In genomic region chr17:61409301-61410099, GRCh38 we compare ENCODE assay signal across 1 cellular context.
TF ChIP-seq lines count a peak whose summit lies in the region.

No MANE protein-coding gene starts in this region.

TF ChIP-seq in HepG2, 621 proteins besides CTCF, POLR2A, EP300 and RAD21 (continued from another document and continues in another):
- TF ChIP-seq HNF1B (CRISPR knock-in tag; IDR thresholded peaks at IDR 0.05) = 0 out of 2 replicates have a peak, but pooled peaks have one; percentile 16
- no peak for TF ChIP-seq ZNF546 (CRISPR knock-in tag; conservative IDR thresholded peaks at IDR 0.05)
- TF ChIP-seq ZC3H4 (CRISPR knock-in tag; IDR thresholded peaks at IDR 0.05; ENCODE audit: borderline replicate concordance) = no peak
- TF ChIP-seq RBFOX2 (IDR thresholded peaks at IDR 0.05; ENCODE audit: low read depth, low read length) = peak; percentile 80
- TF ChIP-seq, protein P1, sequence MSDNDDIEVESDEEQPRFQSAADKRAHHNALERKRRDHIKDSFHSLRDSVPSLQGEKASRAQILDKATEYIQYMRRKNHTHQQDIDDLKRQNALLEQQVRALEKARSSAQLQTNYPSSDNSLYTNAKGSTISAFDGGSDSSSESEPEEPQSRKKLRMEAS (IDR thresholded peaks at IDR 0.05) = peak; percentile 50; the same call in 1 of the 2 replicates
- TF ChIP-seq CSRNP1 (CRISPR knock-in tag; IDR thresholded peaks at IDR 0.05) = peak; percentile 69; the same call in 1 of the 2 replicates
- peak; percentile 17 for TF ChIP-seq SKI (IDR thresholded peaks at IDR 0.05; ENCODE audit: partially characterized antibody)
- 0 out of 2 replicates have a peak, but pooled peaks have one; percentile 27 for TF ChIP-seq FOXM1 (CRISPR knock-in tag; IDR thresholded peaks at IDR 0.05)
- TF ChIP-seq BCL6 (CRISPR knock-in tag; IDR thresholded peaks at IDR 0.05) = 0 out of 2 replicates have a peak, but pooled peaks have one; percentile 7
- TF ChIP-seq BORCS8-MEF2B (CRISPR knock-in tag; IDR thresholded peaks at IDR 0.05) = peak; percentile 86; the same call in 1 of the 2 replicates
- TF ChIP-seq, protein P2, sequence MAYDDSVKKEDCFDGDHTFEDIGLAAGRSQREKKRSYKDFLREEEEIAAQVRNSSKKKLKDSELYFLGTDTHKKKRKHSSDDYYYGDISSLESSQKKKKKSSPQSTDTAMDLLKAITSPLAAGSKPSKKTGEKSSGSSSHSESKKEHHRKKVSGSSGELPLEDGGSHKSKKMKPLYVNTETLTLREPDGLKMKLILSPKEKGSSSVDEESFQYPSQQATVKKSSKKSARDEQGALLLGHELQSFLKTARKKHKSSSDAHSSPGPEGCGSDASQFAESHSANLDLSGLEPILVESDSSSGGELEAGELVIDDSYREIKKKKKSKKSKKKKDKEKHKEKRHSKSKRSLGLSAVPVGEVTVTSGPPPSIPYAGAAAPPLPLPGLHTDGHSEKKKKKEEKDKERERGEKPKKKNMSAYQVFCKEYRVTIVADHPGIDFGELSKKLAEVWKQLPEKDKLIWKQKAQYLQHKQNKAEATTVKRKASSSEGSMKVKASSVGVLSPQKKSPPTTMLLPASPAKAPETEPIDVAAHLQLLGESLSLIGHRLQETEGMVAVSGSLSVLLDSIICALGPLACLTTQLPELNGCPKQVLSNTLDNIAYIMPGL (CRISPR knock-in tag; IDR thresholded peaks at IDR 0.05; ENCODE audit: borderline replicate concordance in 1 of 2, low read depth in 1 of 2) = peak in 1 of 2 experiments; percentile 50; a peak in 1 of 4 replicates
- no peak for TF ChIP-seq HCFC1 (IDR thresholded peaks at IDR 0.05; ENCODE audit: low read depth, low read length)
- TF ChIP-seq POLR2G (IDR thresholded peaks at IDR 0.05; ENCODE audit: low read depth, low read length) = peak; percentile 74
- peak; percentile 16; the same call in 1 of the 2 replicates for TF ChIP-seq ZNF329 (CRISPR knock-in tag; IDR thresholded peaks at IDR 0.05; ENCODE audit: low read depth)
- TF ChIP-seq, protein P3, sequence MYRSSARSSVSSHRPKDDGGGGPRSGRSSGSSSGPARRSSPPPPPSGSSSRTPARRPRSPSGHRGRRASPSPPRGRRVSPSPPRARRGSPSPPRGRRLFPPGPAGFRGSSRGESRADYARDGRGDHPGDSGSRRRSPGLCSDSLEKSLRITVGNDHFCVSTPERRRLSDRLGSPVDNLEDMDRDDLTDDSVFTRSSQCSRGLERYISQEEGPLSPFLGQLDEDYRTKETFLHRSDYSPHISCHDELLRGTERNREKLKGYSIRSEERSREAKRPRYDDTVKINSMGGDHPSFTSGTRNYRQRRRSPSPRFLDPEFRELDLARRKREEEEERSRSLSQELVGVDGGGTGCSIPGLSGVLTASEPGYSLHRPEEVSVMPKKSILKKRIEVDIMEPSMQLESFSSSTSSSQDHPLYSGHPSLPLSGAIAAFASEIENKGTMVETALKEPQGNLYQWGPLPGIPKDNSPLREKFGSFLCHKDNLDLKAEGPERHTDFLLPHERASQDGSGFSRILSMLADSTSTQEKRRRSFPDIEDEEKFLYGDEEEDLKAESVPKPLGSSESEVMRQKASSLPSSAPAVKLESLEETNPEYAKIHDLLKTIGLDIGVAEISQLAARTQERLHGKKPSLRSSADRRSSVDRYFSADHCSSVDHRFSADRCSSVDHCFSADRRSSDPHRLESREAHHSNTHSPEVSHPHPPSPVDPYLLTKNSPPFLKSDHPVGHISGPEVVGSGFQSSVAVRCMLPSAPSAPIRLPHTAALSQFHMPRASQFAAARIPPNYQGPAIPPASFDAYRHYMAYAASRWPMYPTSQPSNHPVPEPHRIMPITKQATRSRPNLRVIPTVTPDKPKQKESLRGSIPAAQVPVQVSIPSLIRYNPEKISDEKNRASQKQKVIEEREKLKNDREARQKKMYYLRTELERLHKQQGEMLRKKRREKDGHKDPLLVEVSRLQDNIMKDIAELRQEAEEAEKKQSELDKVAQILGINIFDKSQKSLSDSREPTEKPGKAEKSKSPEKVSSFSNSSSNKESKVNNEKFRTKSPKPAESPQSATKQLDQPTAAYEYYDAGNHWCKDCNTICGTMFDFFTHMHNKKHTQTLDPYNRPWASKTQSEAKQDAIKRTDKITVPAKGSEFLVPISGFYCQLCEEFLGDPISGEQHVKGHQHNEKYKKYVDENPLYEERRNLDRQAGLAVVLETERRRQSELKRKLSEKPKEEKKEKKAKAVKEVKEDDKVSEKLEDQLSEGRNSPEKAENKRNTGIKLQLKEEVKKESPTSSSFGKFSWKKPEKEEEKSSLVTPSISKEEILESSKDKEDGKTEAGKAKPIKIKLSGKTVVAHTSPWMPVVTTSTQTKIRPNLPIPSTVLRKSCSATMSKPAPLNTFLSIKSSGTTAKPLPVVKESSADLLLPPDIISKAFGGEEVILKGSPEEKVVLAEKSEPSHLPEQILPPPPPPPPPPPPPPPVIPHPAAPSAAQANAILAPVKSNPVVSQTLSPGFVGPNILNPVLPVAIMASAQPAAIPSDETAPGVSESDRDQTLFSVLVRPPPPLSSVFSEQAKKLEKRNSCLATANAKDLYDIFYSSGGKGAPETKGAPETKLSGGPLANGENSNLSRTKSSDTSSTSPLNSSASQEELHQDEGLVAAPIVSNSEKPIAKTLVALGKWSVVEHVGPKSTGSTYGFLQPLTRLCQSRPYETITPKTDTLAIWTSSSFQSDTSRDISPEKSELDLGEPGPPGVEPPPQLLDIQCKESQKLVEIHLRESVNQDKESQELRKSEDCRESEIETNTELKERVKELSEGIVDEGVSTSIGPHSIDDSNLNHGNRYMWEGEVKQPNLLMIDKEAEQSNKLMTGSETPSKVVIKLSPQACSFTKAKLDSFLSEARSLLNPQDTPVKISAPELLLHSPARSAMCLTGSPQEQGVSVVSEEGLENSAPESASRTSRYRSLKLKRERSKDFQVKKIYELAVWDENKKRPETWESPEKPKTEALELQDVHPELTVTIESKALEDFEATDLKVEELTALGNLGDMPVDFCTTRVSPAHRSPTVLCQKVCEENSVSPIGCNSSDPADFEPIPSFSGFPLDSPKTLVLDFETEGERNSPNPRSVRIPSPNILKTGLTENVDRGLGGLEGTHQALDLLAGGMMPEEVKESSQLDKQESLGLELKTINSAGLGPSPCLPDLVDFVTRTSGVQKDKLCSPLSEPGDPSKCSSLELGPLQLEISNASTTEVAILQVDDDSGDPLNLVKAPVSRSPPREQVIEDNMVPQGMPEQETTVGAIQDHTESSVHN (CRISPR knock-in tag; IDR thresholded peaks at IDR 0.05) = 0 out of 2 replicates have a peak, but pooled peaks have one; percentile 15
- peak; percentile 65; the same call in 1 of the 2 replicates for TF ChIP-seq RFXAP (CRISPR knock-in tag; IDR thresholded peaks at IDR 0.05; ENCODE audit: borderline replicate concordance)
- TF ChIP-seq, protein P4, sequence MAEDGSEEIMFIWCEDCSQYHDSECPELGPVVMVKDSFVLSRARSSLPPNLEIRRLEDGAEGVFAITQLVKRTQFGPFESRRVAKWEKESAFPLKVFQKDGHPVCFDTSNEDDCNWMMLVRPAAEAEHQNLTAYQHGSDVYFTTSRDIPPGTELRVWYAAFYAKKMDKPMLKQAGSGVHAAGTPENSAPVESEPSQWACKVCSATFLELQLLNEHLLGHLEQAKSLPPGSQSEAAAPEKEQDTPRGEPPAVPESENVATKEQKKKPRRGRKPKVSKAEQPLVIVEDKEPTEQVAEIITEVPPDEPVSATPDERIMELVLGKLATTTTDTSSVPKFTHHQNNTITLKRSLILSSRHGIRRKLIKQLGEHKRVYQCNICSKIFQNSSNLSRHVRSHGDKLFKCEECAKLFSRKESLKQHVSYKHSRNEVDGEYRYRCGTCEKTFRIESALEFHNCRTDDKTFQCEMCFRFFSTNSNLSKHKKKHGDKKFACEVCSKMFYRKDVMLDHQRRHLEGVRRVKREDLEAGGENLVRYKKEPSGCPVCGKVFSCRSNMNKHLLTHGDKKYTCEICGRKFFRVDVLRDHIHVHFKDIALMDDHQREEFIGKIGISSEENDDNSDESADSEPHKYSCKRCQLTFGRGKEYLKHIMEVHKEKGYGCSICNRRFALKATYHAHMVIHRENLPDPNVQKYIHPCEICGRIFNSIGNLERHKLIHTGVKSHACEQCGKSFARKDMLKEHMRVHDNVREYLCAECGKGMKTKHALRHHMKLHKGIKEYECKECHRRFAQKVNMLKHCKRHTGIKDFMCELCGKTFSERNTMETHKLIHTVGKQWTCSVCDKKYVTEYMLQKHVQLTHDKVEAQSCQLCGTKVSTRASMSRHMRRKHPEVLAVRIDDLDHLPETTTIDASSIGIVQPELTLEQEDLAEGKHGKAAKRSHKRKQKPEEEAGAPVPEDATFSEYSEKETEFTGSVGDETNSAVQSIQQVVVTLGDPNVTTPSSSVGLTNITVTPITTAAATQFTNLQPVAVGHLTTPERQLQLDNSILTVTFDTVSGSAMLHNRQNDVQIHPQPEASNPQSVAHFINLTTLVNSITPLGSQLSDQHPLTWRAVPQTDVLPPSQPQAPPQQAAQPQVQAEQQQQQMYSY (CRISPR knock-in tag; IDR thresholded peaks at IDR 0.05) = peak; percentile 73
- peak; percentile 58; the same call in 1 of the 2 replicates for TF ChIP-seq ZNF773 (CRISPR knock-in tag; IDR thresholded peaks at IDR 0.05; ENCODE audit: borderline replicate concordance)
- peak; percentile 59 for TF ChIP-seq PHF8 (CRISPR knock-in tag; IDR thresholded peaks at IDR 0.05)
- peak; percentile 95 for TF ChIP-seq KDM2A (CRISPR knock-in tag; IDR thresholded peaks at IDR 0.05; ENCODE audit: borderline replicate concordance, low read depth)
- peak; percentile 77 for TF ChIP-seq ZFY (CRISPR knock-in tag; IDR thresholded peaks at IDR 0.05)
- TF ChIP-seq ZNF672 (CRISPR knock-in tag; IDR thresholded peaks at IDR 0.05) = no peak
- peak; percentile 86; the same call in 1 of the 2 replicates for TF ChIP-seq ZSCAN21 (CRISPR knock-in tag; IDR thresholded peaks at IDR 0.05; ENCODE audit: borderline replicate concordance)
- peak; percentile 76; the same call in 1 of the 2 replicates for TF ChIP-seq ZC3H13 (CRISPR knock-in tag; IDR thresholded peaks at IDR 0.05)
- TF ChIP-seq SALL1 (CRISPR knock-in tag; IDR thresholded peaks at IDR 0.05) = peak; percentile 61
- TF ChIP-seq IRX3 (CRISPR knock-in tag; IDR thresholded peaks at IDR 0.05; ENCODE audit: borderline replicate concordance, low read depth) = peak; percentile 80
- TF ChIP-seq ZNF160 (CRISPR knock-in tag; IDR thresholded peaks at IDR 0.05) = no peak
- peak; percentile 41; the same call in 1 of the 2 replicates for TF ChIP-seq GFI1 (CRISPR knock-in tag; IDR thresholded peaks at IDR 0.05; ENCODE audit: borderline replicate concordance)
- TF ChIP-seq, protein P5, sequence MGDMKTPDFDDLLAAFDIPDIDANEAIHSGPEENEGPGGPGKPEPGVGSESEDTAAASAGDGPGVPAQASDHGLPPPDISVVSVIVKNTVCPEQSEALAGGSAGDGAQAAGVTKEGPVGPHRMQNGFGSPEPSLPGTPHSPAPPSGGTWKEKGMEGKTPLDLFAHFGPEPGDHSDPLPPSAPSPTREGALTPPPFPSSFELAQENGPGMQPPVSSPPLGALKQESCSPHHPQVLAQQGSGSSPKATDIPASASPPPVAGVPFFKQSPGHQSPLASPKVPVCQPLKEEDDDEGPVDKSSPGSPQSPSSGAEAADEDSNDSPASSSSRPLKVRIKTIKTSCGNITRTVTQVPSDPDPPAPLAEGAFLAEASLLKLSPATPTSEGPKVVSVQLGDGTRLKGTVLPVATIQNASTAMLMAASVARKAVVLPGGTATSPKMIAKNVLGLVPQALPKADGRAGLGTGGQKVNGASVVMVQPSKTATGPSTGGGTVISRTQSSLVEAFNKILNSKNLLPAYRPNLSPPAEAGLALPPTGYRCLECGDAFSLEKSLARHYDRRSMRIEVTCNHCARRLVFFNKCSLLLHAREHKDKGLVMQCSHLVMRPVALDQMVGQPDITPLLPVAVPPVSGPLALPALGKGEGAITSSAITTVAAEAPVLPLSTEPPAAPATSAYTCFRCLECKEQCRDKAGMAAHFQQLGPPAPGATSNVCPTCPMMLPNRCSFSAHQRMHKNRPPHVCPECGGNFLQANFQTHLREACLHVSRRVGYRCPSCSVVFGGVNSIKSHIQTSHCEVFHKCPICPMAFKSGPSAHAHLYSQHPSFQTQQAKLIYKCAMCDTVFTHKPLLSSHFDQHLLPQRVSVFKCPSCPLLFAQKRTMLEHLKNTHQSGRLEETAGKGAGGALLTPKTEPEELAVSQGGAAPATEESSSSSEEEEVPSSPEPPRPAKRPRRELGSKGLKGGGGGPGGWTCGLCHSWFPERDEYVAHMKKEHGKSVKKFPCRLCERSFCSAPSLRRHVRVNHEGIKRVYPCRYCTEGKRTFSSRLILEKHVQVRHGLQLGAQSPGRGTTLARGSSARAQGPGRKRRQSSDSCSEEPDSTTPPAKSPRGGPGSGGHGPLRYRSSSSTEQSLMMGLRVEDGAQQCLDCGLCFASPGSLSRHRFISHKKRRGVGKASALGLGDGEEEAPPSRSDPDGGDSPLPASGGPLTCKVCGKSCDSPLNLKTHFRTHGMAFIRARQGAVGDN (CRISPR knock-in tag; IDR thresholded peaks at IDR 0.05) = peak; percentile 71
- TF ChIP-seq ZFX (CRISPR knock-in tag; IDR thresholded peaks at IDR 0.05; ENCODE audit: low read depth) = peak; percentile 66
- peak; percentile 84 for TF ChIP-seq TMF1 (CRISPR knock-in tag; IDR thresholded peaks at IDR 0.05; ENCODE audit: low read depth)
- peak; percentile 31 for TF ChIP-seq RBM22 (optimal IDR thresholded peaks at IDR 0.05; ENCODE audit: low read length)
- TF ChIP-seq ZNF563 (CRISPR knock-in tag; IDR thresholded peaks at IDR 0.05) = no peak; the same call in 1 of the 2 replicates
